In the genomic region with DNA sequence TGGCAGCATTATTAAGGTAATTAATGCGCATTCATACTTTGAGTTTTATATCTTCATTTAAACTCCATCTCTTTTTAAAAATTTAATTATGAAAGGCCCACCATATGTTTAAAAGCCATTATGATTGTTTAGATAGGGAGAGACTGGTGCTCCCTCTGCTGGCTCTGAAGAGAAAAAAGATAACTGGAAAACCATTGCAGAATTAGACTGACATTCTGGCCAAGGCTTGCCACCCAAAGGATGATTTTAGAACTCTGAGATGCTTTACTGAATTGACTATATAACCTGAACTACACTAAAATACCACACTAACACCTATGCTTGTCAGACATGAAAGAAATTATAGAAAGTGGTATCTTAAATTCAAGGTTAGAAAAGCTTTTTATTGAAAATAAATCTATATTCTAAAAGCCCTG, we compare ENCODE assay signal across 1 cellular context.
TF ChIP-seq lines count a peak whose summit lies in the region.

No MANE protein-coding gene starts in this region.

TF ChIP-seq in HepG2, 621 proteins besides CTCF, POLR2A, EP300 and RAD21 (continued from another document):
- TF ChIP-seq, protein P1, sequence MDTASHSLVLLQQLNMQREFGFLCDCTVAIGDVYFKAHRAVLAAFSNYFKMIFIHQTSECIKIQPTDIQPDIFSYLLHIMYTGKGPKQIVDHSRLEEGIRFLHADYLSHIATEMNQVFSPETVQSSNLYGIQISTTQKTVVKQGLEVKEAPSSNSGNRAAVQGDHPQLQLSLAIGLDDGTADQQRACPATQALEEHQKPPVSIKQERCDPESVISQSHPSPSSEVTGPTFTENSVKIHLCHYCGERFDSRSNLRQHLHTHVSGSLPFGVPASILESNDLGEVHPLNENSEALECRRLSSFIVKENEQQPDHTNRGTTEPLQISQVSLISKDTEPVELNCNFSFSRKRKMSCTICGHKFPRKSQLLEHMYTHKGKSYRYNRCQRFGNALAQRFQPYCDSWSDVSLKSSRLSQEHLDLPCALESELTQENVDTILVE (CRISPR knock-in tag; IDR thresholded peaks at IDR 0.05) = peak; percentile 58; the same call in 1 of the 2 replicates
- TF ChIP-seq JDP2 (CRISPR knock-in tag; IDR thresholded peaks at IDR 0.05; ENCODE audit: borderline replicate concordance) = no peak
- TF ChIP-seq FOXA3 (CRISPR knock-in tag; IDR thresholded peaks at IDR 0.05) = 0 out of 2 replicates have a peak, but pooled peaks have one; percentile 16
- 0 out of 2 replicates have a peak, but pooled peaks have one; percentile 48 for TF ChIP-seq ZSCAN9 (CRISPR knock-in tag; IDR thresholded peaks at IDR 0.05; ENCODE audit: borderline replicate concordance)
- TF ChIP-seq RXRB (CRISPR knock-in tag; IDR thresholded peaks at IDR 0.05; ENCODE audit: borderline replicate concordance) = peak; percentile 31; the same call in 1 of the 2 replicates
- TF ChIP-seq KAT8 (CRISPR knock-in tag; IDR thresholded peaks at IDR 0.05) = 0 out of 2 replicates have a peak, but pooled peaks have one; percentile 37
- 0 out of 4 replicates have a peak, but pooled peaks of 1 of the 2 experiments have one; percentile 52 for TF ChIP-seq KLF16 (CRISPR knock-in tag; IDR thresholded peaks at IDR 0.05)
- TF ChIP-seq ZBTB1 (CRISPR knock-in tag; IDR thresholded peaks at IDR 0.05; ENCODE audit: borderline replicate concordance) = no peak
- no peak for TF ChIP-seq ZNF547 (CRISPR knock-in tag; IDR thresholded peaks at IDR 0.05)
- no peak for TF ChIP-seq SSRP1 (CRISPR knock-in tag; IDR thresholded peaks at IDR 0.05)
- no peak for TF ChIP-seq CBFB (CRISPR knock-in tag; IDR thresholded peaks at IDR 0.05)
- TF ChIP-seq SETDB1 (CRISPR knock-in tag; IDR thresholded peaks at IDR 0.05; ENCODE audit: borderline replicate concordance) = no peak
- no peak for TF ChIP-seq CREB1 (IDR thresholded peaks at IDR 0.05)
- 0 out of 2 replicates have a peak, but pooled peaks have one; percentile 29 for TF ChIP-seq CREB1 (CRISPR knock-in tag; IDR thresholded peaks at IDR 0.05)
- TF ChIP-seq, protein P2, sequence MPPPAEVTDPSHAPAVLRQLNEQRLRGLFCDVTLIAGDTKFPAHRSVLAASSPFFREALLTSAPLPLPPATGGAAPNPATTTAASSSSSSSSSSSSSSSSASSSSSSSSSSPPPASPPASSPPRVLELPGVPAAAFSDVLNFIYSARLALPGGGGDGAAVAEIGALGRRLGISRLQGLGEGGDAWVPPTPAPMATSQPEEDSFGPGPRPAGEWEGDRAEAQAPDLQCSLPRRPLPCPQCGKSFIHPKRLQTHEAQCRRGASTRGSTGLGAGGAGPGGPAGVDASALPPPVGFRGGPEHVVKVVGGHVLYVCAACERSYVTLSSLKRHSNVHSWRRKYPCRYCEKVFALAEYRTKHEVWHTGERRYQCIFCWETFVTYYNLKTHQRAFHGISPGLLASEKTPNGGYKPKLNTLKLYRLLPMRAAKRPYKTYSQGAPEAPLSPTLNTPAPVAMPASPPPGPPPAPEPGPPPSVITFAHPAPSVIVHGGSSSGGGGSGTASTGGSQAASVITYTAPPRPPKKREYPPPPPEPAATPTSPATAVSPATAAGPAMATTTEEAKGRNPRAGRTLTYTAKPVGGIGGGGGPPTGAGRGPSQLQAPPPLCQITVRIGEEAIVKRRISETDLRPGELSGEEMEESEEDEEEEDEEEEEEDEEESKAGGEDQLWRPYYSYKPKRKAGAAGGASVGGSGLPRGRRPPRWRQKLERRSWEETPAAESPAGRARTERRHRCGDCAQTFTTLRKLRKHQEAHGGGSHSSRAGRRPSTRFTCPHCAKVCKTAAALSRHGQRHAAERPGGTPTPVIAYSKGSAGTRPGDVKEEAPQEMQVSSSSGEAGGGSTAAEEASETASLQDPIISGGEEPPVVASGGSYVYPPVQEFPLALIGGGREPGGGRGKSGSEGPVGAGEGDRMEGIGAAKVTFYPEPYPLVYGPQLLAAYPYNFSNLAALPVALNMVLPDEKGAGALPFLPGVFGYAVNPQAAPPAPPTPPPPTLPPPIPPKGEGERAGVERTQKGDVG (CRISPR knock-in tag; IDR thresholded peaks at IDR 0.05; ENCODE audit: borderline replicate concordance) = no peak
- no peak for TF ChIP-seq ZNF350 (CRISPR knock-in tag; IDR thresholded peaks at IDR 0.05; ENCODE audit: borderline replicate concordance, low read depth)
- TF ChIP-seq, protein P3, sequence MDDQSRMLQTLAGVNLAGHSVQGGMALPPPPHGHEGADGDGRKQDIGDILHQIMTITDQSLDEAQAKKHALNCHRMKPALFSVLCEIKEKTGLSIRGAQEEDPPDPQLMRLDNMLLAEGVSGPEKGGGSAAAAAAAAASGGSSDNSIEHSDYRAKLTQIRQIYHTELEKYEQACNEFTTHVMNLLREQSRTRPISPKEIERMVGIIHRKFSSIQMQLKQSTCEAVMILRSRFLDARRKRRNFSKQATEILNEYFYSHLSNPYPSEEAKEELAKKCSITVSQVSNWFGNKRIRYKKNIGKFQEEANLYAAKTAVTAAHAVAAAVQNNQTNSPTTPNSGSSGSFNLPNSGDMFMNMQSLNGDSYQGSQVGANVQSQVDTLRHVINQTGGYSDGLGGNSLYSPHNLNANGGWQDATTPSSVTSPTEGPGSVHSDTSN (CRISPR knock-in tag; IDR thresholded peaks at IDR 0.05; ENCODE audit: borderline replicate concordance) = no peak
- 0 out of 2 replicates have a peak, but pooled peaks have one; percentile 57 for TF ChIP-seq ZNF3 (CRISPR knock-in tag; IDR thresholded peaks at IDR 0.05)
- TF ChIP-seq, protein P4, sequence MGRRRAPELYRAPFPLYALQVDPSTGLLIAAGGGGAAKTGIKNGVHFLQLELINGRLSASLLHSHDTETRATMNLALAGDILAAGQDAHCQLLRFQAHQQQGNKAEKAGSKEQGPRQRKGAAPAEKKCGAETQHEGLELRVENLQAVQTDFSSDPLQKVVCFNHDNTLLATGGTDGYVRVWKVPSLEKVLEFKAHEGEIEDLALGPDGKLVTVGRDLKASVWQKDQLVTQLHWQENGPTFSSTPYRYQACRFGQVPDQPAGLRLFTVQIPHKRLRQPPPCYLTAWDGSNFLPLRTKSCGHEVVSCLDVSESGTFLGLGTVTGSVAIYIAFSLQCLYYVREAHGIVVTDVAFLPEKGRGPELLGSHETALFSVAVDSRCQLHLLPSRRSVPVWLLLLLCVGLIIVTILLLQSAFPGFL (CRISPR knock-in tag; IDR thresholded peaks at IDR 0.05) = no peak
- no peak for TF ChIP-seq ZNF431 (CRISPR knock-in tag; IDR thresholded peaks at IDR 0.05; ENCODE audit: borderline replicate concordance, low read depth)
- TF ChIP-seq MLLT10 (CRISPR knock-in tag; IDR thresholded peaks at IDR 0.05) = no peak
- no peak for TF ChIP-seq ZNF451 (CRISPR knock-in tag; IDR thresholded peaks at IDR 0.05)
- no peak for TF ChIP-seq U2AF2 (IDR thresholded peaks at IDR 0.05; ENCODE audit: low read depth, low read length)
- peak; percentile 70; the same call in 1 of the 2 replicates for TF ChIP-seq KLF6 (CRISPR knock-in tag; IDR thresholded peaks at IDR 0.05)
- 0 out of 2 replicates have a peak, but pooled peaks have one; percentile 27 for TF ChIP-seq ELF3 (CRISPR knock-in tag; IDR thresholded peaks at IDR 0.05)
- TF ChIP-seq STAG1 (CRISPR knock-in tag; IDR thresholded peaks at IDR 0.05) = peak; percentile 89
- peak; percentile 91 for TF ChIP-seq SMC3 (IDR thresholded peaks at IDR 0.05; ENCODE audit: low read length)
- no peak for TF ChIP-seq ZNF138 (CRISPR knock-in tag; IDR thresholded peaks at IDR 0.05; ENCODE audit: low read depth)
- TF ChIP-seq ZNF572 (CRISPR knock-in tag; IDR thresholded peaks at IDR 0.05) = no peak
- no peak for TF ChIP-seq REL (CRISPR knock-in tag; conservative IDR thresholded peaks at IDR 0.05)
- TF ChIP-seq EEA1 (CRISPR knock-in tag; IDR thresholded peaks at IDR 0.05; ENCODE audit: borderline replicate concordance) = no peak
- TF ChIP-seq, protein P5, sequence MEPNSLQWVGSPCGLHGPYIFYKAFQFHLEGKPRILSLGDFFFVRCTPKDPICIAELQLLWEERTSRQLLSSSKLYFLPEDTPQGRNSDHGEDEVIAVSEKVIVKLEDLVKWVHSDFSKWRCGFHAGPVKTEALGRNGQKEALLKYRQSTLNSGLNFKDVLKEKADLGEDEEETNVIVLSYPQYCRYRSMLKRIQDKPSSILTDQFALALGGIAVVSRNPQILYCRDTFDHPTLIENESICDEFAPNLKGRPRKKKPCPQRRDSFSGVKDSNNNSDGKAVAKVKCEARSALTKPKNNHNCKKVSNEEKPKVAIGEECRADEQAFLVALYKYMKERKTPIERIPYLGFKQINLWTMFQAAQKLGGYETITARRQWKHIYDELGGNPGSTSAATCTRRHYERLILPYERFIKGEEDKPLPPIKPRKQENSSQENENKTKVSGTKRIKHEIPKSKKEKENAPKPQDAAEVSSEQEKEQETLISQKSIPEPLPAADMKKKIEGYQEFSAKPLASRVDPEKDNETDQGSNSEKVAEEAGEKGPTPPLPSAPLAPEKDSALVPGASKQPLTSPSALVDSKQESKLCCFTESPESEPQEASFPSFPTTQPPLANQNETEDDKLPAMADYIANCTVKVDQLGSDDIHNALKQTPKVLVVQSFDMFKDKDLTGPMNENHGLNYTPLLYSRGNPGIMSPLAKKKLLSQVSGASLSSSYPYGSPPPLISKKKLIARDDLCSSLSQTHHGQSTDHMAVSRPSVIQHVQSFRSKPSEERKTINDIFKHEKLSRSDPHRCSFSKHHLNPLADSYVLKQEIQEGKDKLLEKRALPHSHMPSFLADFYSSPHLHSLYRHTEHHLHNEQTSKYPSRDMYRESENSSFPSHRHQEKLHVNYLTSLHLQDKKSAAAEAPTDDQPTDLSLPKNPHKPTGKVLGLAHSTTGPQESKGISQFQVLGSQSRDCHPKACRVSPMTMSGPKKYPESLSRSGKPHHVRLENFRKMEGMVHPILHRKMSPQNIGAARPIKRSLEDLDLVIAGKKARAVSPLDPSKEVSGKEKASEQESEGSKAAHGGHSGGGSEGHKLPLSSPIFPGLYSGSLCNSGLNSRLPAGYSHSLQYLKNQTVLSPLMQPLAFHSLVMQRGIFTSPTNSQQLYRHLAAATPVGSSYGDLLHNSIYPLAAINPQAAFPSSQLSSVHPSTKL (CRISPR knock-in tag; IDR thresholded peaks at IDR 0.05) = 0 out of 2 replicates have a peak, but pooled peaks have one; percentile 30
- TF ChIP-seq JUN (CRISPR knock-in tag; IDR thresholded peaks at IDR 0.05) = no peak
- TF ChIP-seq ZNF577 (CRISPR knock-in tag; IDR thresholded peaks at IDR 0.05; ENCODE audit: borderline replicate concordance, low read depth) = no peak
- no peak for TF ChIP-seq WIZ (CRISPR knock-in tag; IDR thresholded peaks at IDR 0.05)
- peak; percentile 33; the same call in 1 of the 2 replicates for TF ChIP-seq MIXL1 (CRISPR knock-in tag; IDR thresholded peaks at IDR 0.05)
- TF ChIP-seq, protein P6, sequence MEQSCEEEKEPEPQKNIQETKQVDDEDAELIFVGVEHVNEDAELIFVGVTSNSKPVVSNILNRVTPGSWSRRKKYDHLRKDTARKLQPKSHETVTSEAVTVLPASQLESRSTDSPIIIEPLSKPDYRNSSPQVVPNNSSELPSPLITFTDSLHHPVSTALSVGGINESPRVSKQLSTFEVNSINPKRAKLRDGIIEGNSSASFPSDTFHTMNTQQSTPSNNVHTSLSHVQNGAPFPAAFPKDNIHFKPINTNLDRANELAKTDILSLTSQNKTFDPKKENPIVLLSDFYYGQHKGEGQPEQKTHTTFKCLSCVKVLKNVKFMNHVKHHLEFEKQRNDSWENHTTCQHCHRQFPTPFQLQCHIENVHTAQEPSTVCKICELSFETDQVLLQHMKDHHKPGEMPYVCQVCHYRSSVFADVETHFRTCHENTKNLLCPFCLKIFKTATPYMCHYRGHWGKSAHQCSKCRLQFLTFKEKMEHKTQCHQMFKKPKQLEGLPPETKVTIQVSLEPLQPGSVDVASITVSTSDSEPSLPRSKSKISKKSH (CRISPR knock-in tag; IDR thresholded peaks at IDR 0.05; ENCODE audit: borderline replicate concordance) = no peak
- no peak for TF ChIP-seq ZNF589 (CRISPR knock-in tag; conservative IDR thresholded peaks at IDR 0.05)
- TF ChIP-seq ZKSCAN8 (CRISPR knock-in tag; IDR thresholded peaks at IDR 0.05; ENCODE audit: borderline replicate concordance) = peak; percentile 33; the same call in 1 of the 2 replicates
- TF ChIP-seq, protein P7, sequence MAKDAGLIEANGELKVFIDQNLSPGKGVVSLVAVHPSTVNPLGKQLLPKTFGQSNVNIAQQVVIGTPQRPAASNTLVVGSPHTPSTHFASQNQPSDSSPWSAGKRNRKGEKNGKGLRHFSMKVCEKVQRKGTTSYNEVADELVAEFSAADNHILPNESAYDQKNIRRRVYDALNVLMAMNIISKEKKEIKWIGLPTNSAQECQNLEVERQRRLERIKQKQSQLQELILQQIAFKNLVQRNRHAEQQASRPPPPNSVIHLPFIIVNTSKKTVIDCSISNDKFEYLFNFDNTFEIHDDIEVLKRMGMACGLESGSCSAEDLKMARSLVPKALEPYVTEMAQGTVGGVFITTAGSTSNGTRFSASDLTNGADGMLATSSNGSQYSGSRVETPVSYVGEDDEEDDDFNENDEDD (CRISPR knock-in tag; IDR thresholded peaks at IDR 0.05; ENCODE audit: borderline replicate concordance) = no peak
- TF ChIP-seq, protein P8, sequence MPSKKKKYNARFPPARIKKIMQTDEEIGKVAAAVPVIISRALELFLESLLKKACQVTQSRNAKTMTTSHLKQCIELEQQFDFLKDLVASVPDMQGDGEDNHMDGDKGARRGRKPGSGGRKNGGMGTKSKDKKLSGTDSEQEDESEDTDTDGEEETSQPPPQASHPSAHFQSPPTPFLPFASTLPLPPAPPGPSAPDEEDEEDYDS (CRISPR knock-in tag; IDR thresholded peaks at IDR 0.05) = 0 out of 2 replicates have a peak, but pooled peaks have one; percentile 25
